ENCODE assay signal across 8 cellular contexts in the genomic region with DNA sequence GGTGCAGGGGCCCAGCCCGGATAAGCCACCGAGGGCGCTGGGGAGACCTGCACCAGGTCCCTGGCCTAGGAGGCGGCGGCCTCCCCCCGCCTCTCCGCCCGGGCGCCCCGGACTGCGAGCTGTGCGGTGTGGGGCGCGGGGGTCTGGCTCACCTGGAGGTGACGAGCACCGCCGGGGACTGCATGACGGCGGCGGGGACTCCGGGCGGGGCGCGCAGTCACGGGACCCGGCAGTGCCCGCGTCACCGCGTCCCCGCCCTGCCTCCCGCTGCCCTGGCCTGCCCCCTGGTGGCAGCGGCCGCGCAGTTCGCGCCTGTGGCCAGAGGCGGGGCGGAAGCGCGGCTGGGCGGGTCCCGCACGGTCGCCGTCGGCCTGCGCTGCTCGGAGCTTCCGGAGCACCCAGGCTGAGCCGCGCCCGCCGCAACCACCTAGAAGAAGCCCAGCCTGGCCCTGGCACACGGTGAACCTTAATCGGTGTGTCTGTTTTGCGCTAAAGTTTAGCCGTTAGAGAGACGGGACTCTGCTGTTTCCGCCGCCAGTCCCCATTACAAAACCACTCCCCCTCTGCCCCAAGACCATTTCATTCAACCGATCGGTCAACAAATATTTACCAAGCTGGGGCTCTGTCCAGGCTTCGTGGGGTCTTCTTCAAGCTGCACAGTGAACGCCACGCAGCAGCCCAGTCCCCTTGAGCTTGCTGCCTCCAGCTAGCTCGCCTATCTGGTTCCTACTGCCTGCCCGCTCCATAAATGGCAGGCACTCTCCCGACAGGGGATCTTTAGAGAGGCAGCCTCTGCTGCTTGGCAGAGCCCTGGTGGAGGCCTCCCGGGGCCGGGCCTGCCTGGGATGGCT. TPM values are rescaled to one million over a fixed set of nuclear protein-coding genes. Genes with fewer than 3 reads are reported as not detected.
DNase-seq lines count a peak whose midpoint lies in the region; ATAC-seq and TF ChIP-seq lines count a peak whose summit lies in the region.

A gene with protein sequence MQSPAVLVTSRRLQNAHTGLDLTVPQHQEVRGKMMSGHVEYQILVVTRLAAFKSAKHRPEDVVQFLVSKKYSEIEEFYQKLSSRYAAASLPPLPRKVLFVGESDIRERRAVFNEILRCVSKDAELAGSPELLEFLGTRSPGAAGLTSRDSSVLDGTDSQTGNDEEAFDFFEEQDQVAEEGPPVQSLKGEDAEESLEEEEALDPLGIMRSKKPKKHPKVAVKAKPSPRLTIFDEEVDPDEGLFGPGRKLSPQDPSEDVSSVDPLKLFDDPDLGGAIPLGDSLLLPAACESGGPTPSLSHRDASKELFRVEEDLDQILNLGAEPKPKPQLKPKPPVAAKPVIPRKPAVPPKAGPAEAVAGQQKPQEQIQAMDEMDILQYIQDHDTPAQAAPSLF (minus strand): TSS at position 219 of the 851 bp plus-strand sequence. CDS start 35 bp downstream, at position 184.

- ATAC-seq in heart right ventricle = peak; percentile 91 to 98 (median 96)

- TF ChIP-seq CTCF in GM12865 (IDR thresholded peaks at IDR 0.05; ENCODE audit: insufficient read depth, low read depth, low read length, missing control alignments) (peak; percentile 91), HFF-Myc (IDR thresholded peaks at IDR 0.05; ENCODE audit: low read depth, low read length, missing control alignments) (peak; percentile 54), heart right ventricle (IDR thresholded peaks at IDR 0.05) (peak; percentile 74 to 99 (median 92)), prostate gland (IDR thresholded peaks at IDR 0.05) (peak; percentile 90 to 100 (median 99))

- H3K27ac ChIP-seq in adipose tissue (ENCODE audit: low read depth, low read length) (peak within 1 kb of the TSS; percentile 40), heart right ventricle (peak within 1 kb of the TSS; percentile 22 to 97 (median 90)), prostate gland (peak within 1 kb of the TSS; percentile 90 to 97), urinary bladder (ENCODE audit: low read depth) (peak within 1 kb of the TSS; percentile 55)

- DNase-seq in GM12865 (ENCODE audit: low read depth) = peak; percentile 93
- no peak for DNase-seq in HFF-Myc (ENCODE audit: extremely low read depth, low read depth)
- DNase-seq in NAMALWA (ENCODE audit: low spot score) = peak; percentile 91
- DNase-seq in T follicular helper cell (ENCODE audit: low read depth) = peak; percentile 83
- DNase-seq in heart right ventricle = peak; percentile 79 to 88
- DNase-seq in prostate gland (ENCODE audit: low spot score) = peak; percentile 83

- H3K4me3 ChIP-seq in GM12865 (ENCODE audit: low read depth, low read length) (peak within 1 kb of the TSS; percentile 68), HFF-Myc (replicated peaks; ENCODE audit: low read depth, low read length) (peak within 1 kb of the TSS; percentile 84), heart right ventricle (peak within 1 kb of the TSS; percentile 72 to 99 (median 94)), prostate gland (peak within 1 kb of the TSS; percentile 94 to 96), urinary bladder (ENCODE audit: low read depth, low read length) (peak within 1 kb of the TSS; percentile 52)

- intact Hi-C loops in heart right ventricle (cut with DNase I) (loop anchor here in 1 of 10 donors (5.0 kb wide), 1 partner anchor 749 kb away; the partner anchor contains the start of gene TTC32), prostate gland (cut with DNase I) (no loop called here)

- H3K9me3 ChIP-seq in heart right ventricle (no peaks in the 10 kb centered on the region), prostate gland (no peaks in the 10 kb centered on the region)

- H3K36me3 ChIP-seq in heart right ventricle (peaks cover 0 to 8% (median 0%) of the 10 kb centered on the region in 9 donors), prostate gland (no peaks in the 10 kb centered on the region), urinary bladder (ENCODE audit: insufficient read depth) (no peaks in the 10 kb centered on the region)

- 0 to 2% (median 1%) methylated on average over 53 to 71 of the region's 71 CpGs for WGBS in adipose tissue, 3 donors
- 1% methylated on average over 65 to 71 of the region's 71 CpGs for WGBS in heart right ventricle, 2 donors
- WGBS in prostate gland = under 1% methylated on average over 59 of the region's 71 CpGs
- under 1% methylated on average over 71 of the region's 71 CpGs for whole genome bisulfite sequencing in urinary bladder

- H3K27me3 ChIP-seq in heart right ventricle = peaks cover 0 to 4% (median 0%) of the 10 kb centered on the region in 7 donors
- no peaks in the 10 kb centered on the region for H3K27me3 ChIP-seq in prostate gland (replicated peaks; ENCODE audit: insufficient read depth)

- H3K4me1 ChIP-seq in heart right ventricle = peaks cover 3 to 39% (median 35%) of the 10 kb centered on the region in 9 donors
- peaks cover 8% of the 10 kb centered on the region for H3K4me1 ChIP-seq in prostate gland (replicated peaks)
- H3K4me1 ChIP-seq in urinary bladder (ENCODE audit: insufficient read depth) = peaks cover 1% of the 10 kb centered on the region

- TF ChIP-seq POLR2A in prostate gland (IDR thresholded peaks at IDR 0.05) = peak; percentile 92

RNA-seq across cellular contexts. Expression of the gene that starts here (rescaled TPM):
- 10 to 100 TPM; 11.9 to 25.1 (median 14.8) TPM for polyA plus RNA-seq in adipose tissue
- 10 to 100 TPM; 11.3 to 26.3 (median 16.1) TPM for total RNA-seq in heart right ventricle
- polyA plus RNA-seq in heart right ventricle = 10 to 100 TPM; 16.8 to 24.6 TPM
- total RNA-seq in prostate gland = 10 to 100 TPM; 29.9 to 39.4 TPM
- 19.0 TPM for total RNA-seq in urinary bladder
- polyA plus RNA-seq in urinary bladder = 43.8 TPM

Comparison
In these comparisons a context has a peak if more than half of its experiments do, and no peak if none do; other contexts are left out.
1. H3K27ac ChIP-seq: peak in every context shown above with its lines; median percentile 94 in prostate gland; 90 in heart right ventricle; 55 in urinary bladder; 40 in adipose tissue.